8 cellular contexts compared by ENCODE assay signal in the genomic region with DNA sequence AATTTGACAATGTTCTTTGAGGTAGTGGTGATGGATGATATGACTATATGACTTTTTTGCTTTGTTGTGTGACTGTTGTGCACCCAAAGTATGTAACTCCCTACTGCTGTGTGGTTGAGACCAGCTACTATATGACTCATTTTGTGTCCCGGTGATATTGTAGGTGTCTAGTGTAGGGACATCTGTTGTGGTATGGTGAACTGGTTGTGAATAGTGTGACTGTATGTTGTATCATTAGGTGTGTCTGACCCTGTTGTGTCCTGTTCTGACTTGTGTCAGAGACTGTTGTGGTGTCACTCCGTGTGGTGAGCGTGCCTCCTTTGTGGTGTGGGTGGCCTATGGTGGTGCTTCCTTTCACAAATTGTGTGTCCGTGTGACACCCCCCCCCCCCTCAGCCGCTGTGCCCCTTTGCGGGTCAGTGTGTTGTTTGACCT. TPM values are rescaled to one million over a fixed set of nuclear protein-coding genes. Genes with fewer than 3 reads are reported as not detected.
DNase-seq lines count a peak whose midpoint lies in the region; ATAC-seq and TF ChIP-seq lines count a peak whose summit lies in the region.

No MANE protein-coding gene starts in this region.

- ATAC-seq in natural killer cell treated with Interleukin-12 subunit alpha and Interleukin-12 subunit beta and Interleukin-15 and Interleukin-18, amount 100 ng/mL, for 72 hours: peak; percentile 78 to 88
- no peak for ATAC-seq in HG03457 (IDR thresholded peaks at IDR 0.05; ENCODE audit: unreplicated experiment)

- H3K4me3 ChIP-seq in AG04449 (ENCODE audit: low read depth, low read length): peak overlapping the region; percentile 53
- H3K4me3 ChIP-seq in PC-9: peak overlapping the region; percentile 59; the same call in 1 of the 2 replicates
- peak overlapping the region; percentile 34 for H3K4me3 ChIP-seq in ectodermal cell (ENCODE audit: insufficient read depth, low read depth, low read length)

- DNase-seq in AG04449 (ENCODE audit: low read depth, low spot score) (no peak), GM13977 (ENCODE audit: low spot score) (peak; percentile 79), PC-9 (no peak), putamen (ENCODE audit: low spot score) (no peak), HPDE6-E6E7 (ENCODE audit: extremely low spot score) (no peak)
- no peak for DNase-seq in natural killer cell treated with Interleukin-12 subunit alpha and Interleukin-12 subunit beta and Interleukin-15 and Interleukin-18, amount 100 ng/mL, for 72 hours (ENCODE audit: low spot score)

- H3K9me3 ChIP-seq in PC-9 (ENCODE audit: insufficient read depth, low read depth): no peaks in the 10 kb centered on the region
- no peaks in the 10 kb centered on the region for H3K9me3 ChIP-seq in ectodermal cell (ENCODE audit: control insufficient read depth, low read length)

- CTCF ChIA-PET in AG04449 (lab: Yijun Ruan, JAX): interaction anchor here (1.0 to 15.0 kb wide), 11 partner anchors 10 to 141 kb away, joined by 3 to 795 read pairs (median 41); a partner anchor contains a TSS
- CTCF ChIA-PET in PC-9 (lab: Charles Lee): interaction anchor here (0.7 to 1.7 kb wide), 4 partner anchors 21 to 350 kb away, joined by 3 to 16 read pairs (median 10); no protein-coding TSS in a partner anchor

- H3K36me3 ChIP-seq in PC-9 (ENCODE audit: low read depth) (no peaks in the 10 kb centered on the region), ectodermal cell (ENCODE audit: control insufficient read depth, insufficient read depth, low read length) (no peaks in the 10 kb centered on the region)

- intact Hi-C loops in PC-9 (cut with micrococcal nuclease; ENCODE audit: unreplicated experiment): loop anchor here (1.0 kb wide), 2 partner anchors 11 to 23 kb away; a partner anchor contains a TSS

- H2AFZ ChIP-seq in PC-9: no peak overlapping the region

- no peaks in the 10 kb centered on the region for H3K27me3 ChIP-seq in PC-9 (ENCODE audit: insufficient read depth, low read depth)
- no peaks in the 10 kb centered on the region for H3K27me3 ChIP-seq in ectodermal cell (ENCODE audit: control insufficient read depth, insufficient read depth, low read length, poor library complexity, severe bottlenecking)

- H3K36me3 Mint-ChIP-seq in natural killer cell treated with Interleukin-12 subunit alpha and Interleukin-12 subunit beta and Interleukin-15 and Interleukin-18, amount 100 ng/mL, for 72 hours: no peaks in the 10 kb centered on the region

- H3K9me3 Mint-ChIP-seq in natural killer cell treated with Interleukin-12 subunit alpha and Interleukin-12 subunit beta and Interleukin-15 and Interleukin-18, amount 100 ng/mL, for 72 hours: no peaks in the 10 kb centered on the region

- TF ChIP-seq CTCF in AG04449 (IDR thresholded peaks at IDR 0.05; ENCODE audit: insufficient read depth, low read length, missing control alignments): no peak
- no peak for TF ChIP-seq CTCF in GM13977 (IDR thresholded peaks at IDR 0.05; ENCODE audit: extremely low read depth, insufficient read depth, missing control alignments)
- TF ChIP-seq CTCF in PC-9 (conservative IDR thresholded peaks at IDR 0.05): no peak

- peaks cover 49% of the 10 kb centered on the region for H3F3A ChIP-seq in PC-9 (ENCODE audit: insufficient read depth, low read depth)

- POLR2A ChIA-PET in AG04449 (lab: Yijun Ruan, JAX) (interaction anchor here (2.0 to 3.9 kb wide), 3 partner anchors 11 to 23 kb away, joined by 6 to 55 read pairs (median 13); a partner anchor contains a TSS), PC-9 (lab: Charles Lee; ENCODE audit: unreplicated experiment) (interaction anchor here (0.7 to 0.8 kb wide), 2 partner anchors 13 to 24 kb away, joined by 3 read pairs; no protein-coding TSS in a partner anchor)

- H3K4me3 Mint-ChIP-seq in natural killer cell treated with Interleukin-12 subunit alpha and Interleukin-12 subunit beta and Interleukin-15 and Interleukin-18, amount 100 ng/mL, for 72 hours: peak overlapping the region; percentile 68

- no TSS peak for BruUV-seq in PC-9 (replicated peaks; lab: Mats Ljungman, UMichigan)

- peak overlapping the region; percentile 29; the same call in 1 of the 2 replicates for H3K27ac ChIP-seq in PC-9
- H3K27ac ChIP-seq in ectodermal cell (ENCODE audit: insufficient read depth, low read depth, low read length, poor library complexity, severe bottlenecking): no peak overlapping the region

- H3K4me1 ChIP-seq in PC-9 (replicated peaks; ENCODE audit: insufficient read depth): peaks cover 65% of the 10 kb centered on the region
- H3K4me1 ChIP-seq in ectodermal cell (ENCODE audit: control insufficient read depth, insufficient read depth, low read length): peaks cover 59% of the 10 kb centered on the region

- no peaks in the 10 kb centered on the region for H3K9me2 ChIP-seq in PC-9 (ENCODE audit: insufficient read depth)

- 13 to 17% methylated on average over 6 of the region's 6 CpGs for WGBS in ectodermal cell, 2 experiments

- in situ Hi-C loops in GM13977 (cut with MboI; ENCODE audit: low pct_unique_long_range_greater_than_20kb, low sequenced_read_pairs, unreplicated experiment): loop anchor here (10.0 kb wide), 2 partner anchors 58 to 128 kb away; no protein-coding TSS in a partner anchor

- H3K79me2 ChIP-seq in PC-9 (ENCODE audit: low read depth): peaks cover 3% of the 10 kb centered on the region; the same call in 1 of the 2 replicates

- peak overlapping the region; percentile 77 for H3K4me2 ChIP-seq in PC-9

- 0 out of 2 replicates have a peak, but pooled peaks cover 3% of the 10 kb centered on the region for H4K20me1 ChIP-seq in PC-9 (ENCODE audit: insufficient read depth)

- H3K27me3 Mint-ChIP-seq in natural killer cell treated with Interleukin-12 subunit alpha and Interleukin-12 subunit beta and Interleukin-15 and Interleukin-18, amount 100 ng/mL, for 72 hours: no peaks in the 10 kb centered on the region

- peaks cover 33 to 50% of the 10 kb centered on the region in 2 donors for H3K4me1 Mint-ChIP-seq in natural killer cell treated with Interleukin-12 subunit alpha and Interleukin-12 subunit beta and Interleukin-15 and Interleukin-18, amount 100 ng/mL, for 72 hours (ENCODE audit: low read depth in 2 of 2)

- H3K27ac Mint-ChIP-seq in natural killer cell treated with Interleukin-12 subunit alpha and Interleukin-12 subunit beta and Interleukin-15 and Interleukin-18, amount 100 ng/mL, for 72 hours: peak overlapping the region; percentile 93 to 95

RNA-seq across cellular contexts. Expression of a gene that starts 11.2 kb away (rescaled TPM):
- total RNA-seq in PC-9 (2021): 59.9 and 68.2 TPM in 2 replicates
- polyA plus RNA-seq in ectodermal cell (2013, experiment 1 of 4): 45.6 TPM
- polyA plus RNA-seq in ectodermal cell (2013, experiment 2 of 4): 46.4 TPM
- 36.6 TPM for polyA plus RNA-seq in ectodermal cell (2013, experiment 3 of 4)
- polyA plus RNA-seq in ectodermal cell (2013, experiment 4 of 4): 37.7 TPM
- total RNA-seq in natural killer cell treated with Interleukin-12 subunit alpha and Interleukin-12 subunit beta and Interleukin-15 and Interleukin-18, amount 100 ng/mL, for 72 hours: 1 to 10 TPM; 4.7 to 9.0 TPM
